In genomic region chrX:64975491-64975890, GRCh38 we compare ENCODE assay signal across 8 cellular contexts. TPM values are rescaled to one million over a fixed set of nuclear protein-coding genes. Genes with fewer than 3 reads are reported as not detected.
DNase-seq lines count a peak whose midpoint lies in the region; ATAC-seq, FAIRE-seq and TF ChIP-seq lines count a peak whose summit lies in the region.

No MANE protein-coding gene starts in this region.

- H3K36me3 Mint-ChIP-seq in Caco-2 (ENCODE audit: insufficient read depth, unreplicated experiment) = peaks cover 4% of the 10 kb centered on the region
- H3K36me3 Mint-ChIP-seq in T-helper 1 cell treated with Interleukin-12 subunit alpha and Interleukin-12 subunit beta and Interleukin-4 antibody, amounts not matched to agents 30 μg/mL and 1 μg/mL, for 36 hours (ENCODE audit: low read depth) = peaks cover 18% of the 10 kb centered on the region

- BruUV-seq in Caco-2 (replicated peaks; lab: Mats Ljungman, UMichigan) = no TSS peak

- DNase-seq in Caco-2 (peak; percentile 23 to 25), cerebellum (ENCODE audit: low spot score) (peak; percentile 21), left kidney (ENCODE audit: low read depth, low spot score) (peak; percentile 78), frontal cortex (ENCODE audit: low spot score in 2 of 2) (no peak), DMS79 (lab: John Stamatoyannopoulos, UW) (no peak)
- DNase-seq in stimulated activated CD4-positive, alpha-beta T cell treated with anti-CD3 and anti-CD28 coated beads, Interleukin-1b, Interleukin-23, amount 100 ng/mL, for 48 hours = peak; percentile 3

- H3K27ac Mint-ChIP-seq in Caco-2 (ENCODE audit: unreplicated experiment) = peak overlapping the region; percentile 73
- H3K27ac Mint-ChIP-seq in T-helper 1 cell treated with Interleukin-12 subunit alpha and Interleukin-12 subunit beta and Interleukin-4 antibody, amounts not matched to agents 30 μg/mL and 1 μg/mL, for 36 hours = peak overlapping the region; percentile 83

- peak overlapping the region; percentile 67 for H3K4me3 ChIP-seq in Caco-2 (ENCODE audit: low read depth, low read length)

- no peaks in the 10 kb centered on the region for H3K36me3 ChIP-seq in Caco-2 (ENCODE audit: control insufficient read depth, insufficient read depth, low read length)

- no peak for TF ChIP-seq CTCF in Caco-2 (IDR thresholded peaks at IDR 0.05; ENCODE audit: insufficient read depth in 1 of 2, low read depth in 1 of 2, low read length in 1 of 2, severe bottlenecking in 1 of 2, unreplicated experiment in 1 of 2)

- no peaks in the 10 kb centered on the region for H3K27me3 Mint-ChIP-seq in Caco-2 (ENCODE audit: insufficient read depth, unreplicated experiment)
- no peaks in the 10 kb centered on the region for H3K27me3 Mint-ChIP-seq in T-helper 1 cell treated with Interleukin-12 subunit alpha and Interleukin-12 subunit beta and Interleukin-4 antibody, amounts not matched to agents 30 μg/mL and 1 μg/mL, for 36 hours (ENCODE audit: low read depth)

- peaks cover 12% of the 10 kb centered on the region for H3K9me3 Mint-ChIP-seq in Caco-2 (ENCODE audit: unreplicated experiment)
- peaks cover 23% of the 10 kb centered on the region for H3K9me3 Mint-ChIP-seq in T-helper 1 cell treated with Interleukin-12 subunit alpha and Interleukin-12 subunit beta and Interleukin-4 antibody, amounts not matched to agents 30 μg/mL and 1 μg/mL, for 36 hours

- H3K9me3 ChIP-seq in Caco-2 = no peaks in the 10 kb centered on the region

- POLR2A ChIA-PET in Caco-2 (lab: Charles Lee) = no interaction called here

- peak; percentile 23 for ATAC-seq in HG02870 (IDR thresholded peaks at IDR 0.05; ENCODE audit: unreplicated experiment)

- H3K27me3 ChIP-seq in Caco-2 (replicated peaks; ENCODE audit: control insufficient read depth, insufficient read depth, low read length) = no peaks in the 10 kb centered on the region

- FAIRE-seq in frontal cortex (lab: Jason Lieb, UNC) = no peak

- CTCF ChIA-PET in Caco-2 (lab: Charles Lee) = no interaction called here

- H3K4me1 ChIP-seq in Caco-2 = no peaks in the 10 kb centered on the region

- H3K4me3 Mint-ChIP-seq in Caco-2 (ENCODE audit: unreplicated experiment) = peak overlapping the region; percentile 90
- H3K4me3 Mint-ChIP-seq in T-helper 1 cell treated with Interleukin-12 subunit alpha and Interleukin-12 subunit beta and Interleukin-4 antibody, amounts not matched to agents 30 μg/mL and 1 μg/mL, for 36 hours = peak overlapping the region; percentile 98

- intact Hi-C loops in Caco-2 (cut with micrococcal nuclease; ENCODE audit: unreplicated experiment) = loop anchor here (5.0 kb wide), 1 partner anchor 222 kb away; no protein-coding TSS in a partner anchor

- peaks cover 6% of the 10 kb centered on the region for H3K4me1 Mint-ChIP-seq in Caco-2 (ENCODE audit: low read depth, unreplicated experiment)
- peaks cover 24% of the 10 kb centered on the region for H3K4me1 Mint-ChIP-seq in T-helper 1 cell treated with Interleukin-12 subunit alpha and Interleukin-12 subunit beta and Interleukin-4 antibody, amounts not matched to agents 30 μg/mL and 1 μg/mL, for 36 hours (ENCODE audit: low read depth)

RNA-seq across cellular contexts. Expression of gene ZC4H2, which starts 0.8 kb away (rescaled TPM):
- 7.3 and 7.6 TPM in 2 replicates for total RNA-seq in Caco-2 (2022)
- 14.1 TPM for total RNA-seq in cerebellum
- total RNA-seq in frontal cortex = 11.0 TPM

RNA-seq across cellular contexts. Expression of gene ZC3H12B, which starts 59.1 kb away (rescaled TPM):
- 2.8 and 3.2 TPM in 2 replicates for total RNA-seq in Caco-2 (2022)
- total RNA-seq in cerebellum = 4.6 TPM
- total RNA-seq in frontal cortex = 5.3 TPM

Comparison
In these comparisons a context has a peak if more than half of its experiments do, and no peak if none do; other contexts are left out.
1. DNase-seq: peak in Caco-2 (2 of 2), cerebellum (single experiment), left kidney (single experiment) and stimulated activated CD4-positive, alpha-beta T cell treated with anti-CD3 and anti-CD28 coated beads, Interleukin-1b, Interleukin-23, amount 100 ng/mL, for 48 hours (single experiment); none in frontal cortex (0 of 2) and DMS79 (single experiment).